In the genomic region with DNA sequence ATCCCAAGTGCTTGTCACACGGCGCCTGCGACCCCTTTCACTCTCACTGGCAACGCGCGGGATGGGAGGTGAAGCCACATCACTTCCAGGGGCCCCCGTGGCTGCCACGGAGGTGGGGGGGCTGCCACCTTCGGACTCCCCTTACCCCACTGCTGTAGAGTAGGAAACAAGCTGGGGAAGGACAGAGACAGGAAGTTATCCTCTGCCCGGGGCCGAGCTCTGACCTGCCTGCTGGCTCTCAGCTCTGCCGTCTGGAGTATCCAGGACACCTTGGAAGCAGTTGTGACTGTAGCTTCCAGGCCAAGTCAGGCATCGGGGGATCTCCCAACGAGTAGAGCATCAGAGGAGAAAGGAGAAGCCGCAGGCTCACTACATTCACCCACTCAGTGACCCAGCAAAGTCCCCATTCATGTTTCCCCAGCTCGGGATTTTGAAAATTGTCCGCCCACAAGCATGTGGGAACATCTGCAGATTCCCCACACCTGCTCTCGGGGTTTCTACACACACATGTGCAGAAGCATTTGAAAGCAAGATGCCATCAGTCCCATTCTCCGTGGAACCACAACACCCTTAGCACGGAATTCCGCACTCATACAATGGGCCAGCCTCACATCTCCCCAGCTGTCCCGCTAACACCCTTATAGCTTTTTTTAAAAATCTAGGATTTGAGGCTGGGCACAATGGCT, we compare ENCODE assay signal across 1 cellular context.
TF ChIP-seq lines count a peak whose summit lies in the region.

No MANE protein-coding gene starts in this region.

TF ChIP-seq in H1, 55 proteins besides CTCF, POLR2A, EP300 and RAD21:
- TF ChIP-seq TEAD4 (IDR thresholded peaks at IDR 0.05; ENCODE audit: low read depth, low read length) (no peak), ZNF274 (IDR thresholded peaks at IDR 0.05; ENCODE audit: borderline replicate concordance, extremely low read depth, low read length) (no peak), PHF8 (conservative IDR thresholded peaks at IDR 0.05; ENCODE audit: low read depth, low read length) (0 out of 2 replicates have a peak, but pooled peaks have one; percentile 2)
